In the genomic region with DNA sequence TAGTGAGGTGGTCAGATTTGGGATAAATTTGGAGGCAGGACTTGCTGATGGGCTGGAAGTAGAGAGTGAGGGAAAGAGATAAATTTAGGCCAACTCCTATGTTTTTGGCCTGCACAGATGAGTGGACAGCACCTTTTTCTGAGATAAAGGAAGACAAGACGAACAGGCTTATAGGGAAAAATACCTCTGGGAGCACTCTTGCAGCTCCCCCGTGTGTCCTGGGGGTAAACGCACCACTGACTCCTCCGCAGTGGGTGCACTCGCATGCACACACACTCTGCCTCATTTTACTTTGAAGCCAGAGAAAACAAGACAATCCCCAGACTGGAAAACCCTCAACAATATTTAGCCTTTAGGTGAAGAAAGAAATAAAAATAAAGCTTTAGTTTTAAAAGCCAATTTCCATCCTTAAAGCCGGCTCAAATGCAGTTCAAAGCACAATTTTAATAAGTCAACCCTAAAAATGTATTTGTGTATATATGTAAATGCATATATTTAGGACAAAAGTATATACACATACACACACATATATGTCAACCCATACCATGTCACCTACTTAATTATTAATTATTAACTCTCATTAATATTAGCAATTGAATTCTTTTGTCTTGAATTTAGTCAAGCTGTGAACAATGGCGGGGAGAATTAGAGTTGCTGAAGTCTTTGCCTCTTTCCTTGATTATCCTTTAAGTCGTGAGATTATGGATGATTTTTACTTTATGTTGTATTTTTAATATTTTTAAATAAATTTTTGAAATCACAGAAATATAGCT, we compare ENCODE assay signal across 23 cellular contexts.
"Had no signal": no experiment of that assay in that cellular context is flagged by ENCODE, and none has a peak within 500 bp of the region (broad histone marks: within the 10 kb centered on the region; RNA-seq: fewer than 3 reads in every experiment).

No MANE protein-coding gene starts in this region.

- H3K4me3 ChIP-seq: colonic mucosa, heart left ventricle, mucosa of descending colon, ovary, stomach, thoracic aorta, transverse colon had no signal

- H3K9me3 Mint-ChIP-seq: natural killer cell had no signal

- H3K36me3 ChIP-seq: colonic mucosa, heart left ventricle, ovary, stomach, thoracic aorta, transverse colon had no signal

- H3K36me3 Mint-ChIP-seq: natural killer cell had no signal

- H3K4me3 Mint-ChIP-seq: natural killer cell, neural crest cell had no signal

- H3K4me1 ChIP-seq: colonic mucosa, heart left ventricle, stomach had no signal

- DNase-seq: colonic mucosa; dermis blood vessel endothelial cell; effector CD4-positive, alpha-beta T cell; heart left ventricle; hippocampal formation; mammary epithelial cell; mucosa of descending colon; natural killer cell; nucleus accumbens; ovary; right cardiac atrium; small intestine; stimulated activated CD4-positive, alpha-beta T cell treated with anti-CD3 and anti-CD28 coated beads, Interleukin-12 subunit alpha, Interleukin-12 subunit beta, amount 100 ng/mL, for 4 hours; stimulated activated naive CD4-positive, alpha-beta T cell; stomach; substantia nigra; transverse colon had no signal

- H3K27ac ChIP-seq: colonic mucosa, heart left ventricle, ovary, stomach, thoracic aorta, transverse colon had no signal

- ATAC-seq: heart left ventricle, left lobe of liver, mucosa of descending colon, natural killer cell, right cardiac atrium had no signal

- H3K27me3 Mint-ChIP-seq: progenitor cell of endocrine pancreas had no signal

- H3K9me3 ChIP-seq: colonic mucosa, heart left ventricle, mucosa of descending colon, ovary, stomach, thoracic aorta, transverse colon had no signal

- FAIRE-seq: frontal cortex, islet of Langerhans, small intestine had no signal

- H3K27me3 ChIP-seq: colonic mucosa, heart left ventricle, ovary, stomach, transverse colon had no signal

- H3K27ac Mint-ChIP-seq: natural killer cell, progenitor cell of endocrine pancreas had no signal

- H3K4me1 Mint-ChIP-seq: neural crest cell had no signal
